Comparison of ENCODE assay signal across 1 cellular context in the genomic region with DNA sequence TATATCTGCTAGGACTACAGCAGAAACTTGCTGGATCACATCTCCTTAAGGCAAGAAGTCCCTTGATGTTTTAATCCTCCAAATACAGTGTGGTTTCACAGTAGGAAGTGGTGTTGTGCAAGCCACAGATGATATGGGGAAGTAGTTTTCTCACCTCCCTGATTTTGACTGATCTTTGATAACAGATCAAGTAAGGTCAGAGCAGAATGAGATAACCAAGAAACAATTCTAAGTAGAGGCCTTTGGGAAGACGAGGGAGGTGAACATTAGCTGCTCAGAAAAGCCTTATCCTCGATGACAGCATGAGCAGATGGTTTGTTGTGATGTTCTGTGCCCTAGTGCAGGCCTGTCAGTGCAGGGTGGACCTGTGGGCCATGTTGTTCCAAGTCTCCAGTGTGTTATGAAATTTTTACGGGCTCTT.
TF ChIP-seq lines count a peak whose summit lies in the region.

No MANE protein-coding gene starts in this region.

TF ChIP-seq in SK-N-SH, 30 proteins besides CTCF, POLR2A, EP300 and RAD21 (continued from another document):
- TF ChIP-seq, protein P1, sequence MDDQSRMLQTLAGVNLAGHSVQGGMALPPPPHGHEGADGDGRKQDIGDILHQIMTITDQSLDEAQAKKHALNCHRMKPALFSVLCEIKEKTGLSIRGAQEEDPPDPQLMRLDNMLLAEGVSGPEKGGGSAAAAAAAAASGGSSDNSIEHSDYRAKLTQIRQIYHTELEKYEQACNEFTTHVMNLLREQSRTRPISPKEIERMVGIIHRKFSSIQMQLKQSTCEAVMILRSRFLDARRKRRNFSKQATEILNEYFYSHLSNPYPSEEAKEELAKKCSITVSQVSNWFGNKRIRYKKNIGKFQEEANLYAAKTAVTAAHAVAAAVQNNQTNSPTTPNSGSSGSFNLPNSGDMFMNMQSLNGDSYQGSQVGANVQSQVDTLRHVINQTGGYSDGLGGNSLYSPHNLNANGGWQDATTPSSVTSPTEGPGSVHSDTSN (IDR thresholded peaks at IDR 0.05), result no peak
- no peak for TF ChIP-seq MXI1 (IDR thresholded peaks at IDR 0.05; ENCODE audit: low read depth, low read length)
- TF ChIP-seq RCOR1 (IDR thresholded peaks at IDR 0.05; ENCODE audit: low read length), result no peak
